Comparison of ENCODE assay signal across 8 cellular contexts in genomic region chr7:55019691-55020480, GRCh38. TPM values are rescaled to one million over a fixed set of nuclear protein-coding genes. Genes with fewer than 3 reads are reported as not detected.
DNase-seq lines count a peak whose midpoint lies in the region; TF ChIP-seq lines count a peak whose summit lies in the region.

No MANE protein-coding gene starts in this region.

- DNase-seq in AG08396 (ENCODE audit: low spot score): peak; percentile 58
- no peak for DNase-seq in LNCaP clone FGC (ENCODE audit: low read depth)
- DNase-seq in epithelial cell of esophagus (ENCODE audit: low read depth): no peak
- peak; percentile 55 for DNase-seq in myocyte (ENCODE audit: low read depth)
- DNase-seq in NCI-H146 treated with DMSO at 0.1 percent for 48 hours (lab: John Stamatoyannopoulos, UW; ENCODE audit: unreplicated experiment): no peak
- DNase-seq in CD1c-positive myeloid dendritic cell (ENCODE audit: extremely low spot score): no peak
- no peak for DNase-seq in hippocampal formation (lab: John Stamatoyannopoulos, UW)
- DNase-seq in effector CD4-positive, alpha-beta T cell: no peak

- peak; percentile 25; the same call in 1 of the 2 replicates for TF ChIP-seq CTCF in LNCaP clone FGC (IDR thresholded peaks at IDR 0.05; ENCODE audit: control insufficient read depth, extremely low read depth, insufficient read depth)
- no peak for TF ChIP-seq CTCF in epithelial cell of esophagus (IDR thresholded peaks at IDR 0.05; ENCODE audit: insufficient read depth, low read depth, low read length, missing control alignments)

- H3K4me3 ChIP-seq in LNCaP clone FGC (ENCODE audit: low read depth, low read length) (peak overlapping the region; percentile 70), epithelial cell of esophagus (ENCODE audit: low read length) (peak overlapping the region; percentile 87)

RNA-seq across cellular contexts. Expression of gene EGFR, which starts 1.1 kb away (rescaled TPM):
- total RNA-seq in myocyte: 22.5 and 32.4 TPM in 2 replicates
- 15.6 TPM for polyA plus RNA-seq in myocyte (2012)

Comparison
In these comparisons a context has a peak if more than half of its experiments do, and no peak if none do; other contexts are left out.
1. DNase-seq: peak in AG08396 (single experiment) and myocyte (single experiment); none in LNCaP clone FGC (single experiment), epithelial cell of esophagus (single experiment), NCI-H146 treated with DMSO at 0.1 percent for 48 hours (single experiment), CD1c-positive myeloid dendritic cell (single experiment), hippocampal formation (0 of 2) and effector CD4-positive, alpha-beta T cell (single experiment).